1 cellular context compared by ENCODE assay signal in genomic region chr12:109872-110271, GRCh38.
TF ChIP-seq lines count a peak whose summit lies in the region.

No MANE protein-coding gene starts in this region.

TF ChIP-seq in H1, 55 proteins besides CTCF, POLR2A, EP300 and RAD21:
- no peak for TF ChIP-seq E2F6 (IDR thresholded peaks at IDR 0.05)
- no peak for TF ChIP-seq USF2 (IDR thresholded peaks at IDR 0.05; ENCODE audit: low read length)
- no peak for TF ChIP-seq POU5F1 (IDR thresholded peaks at IDR 0.05; ENCODE audit: low read depth, low read length)
- TF ChIP-seq SP2 (IDR thresholded peaks at IDR 0.05; ENCODE audit: low read length): no peak
- TF ChIP-seq MAX (IDR thresholded peaks at IDR 0.05): no peak
- TF ChIP-seq MAFK (IDR thresholded peaks at IDR 0.05; ENCODE audit: low read depth, low read length): no peak
- TF ChIP-seq ATF2 (IDR thresholded peaks at IDR 0.05; ENCODE audit: low read length): no peak
